Comparison of ENCODE assay signal across 15 cellular contexts in genomic region chr3:178392553-178392952, GRCh38.
DNase-seq lines count a peak whose midpoint lies in the region; ATAC-seq and TF ChIP-seq lines count a peak whose summit lies in the region.
"Had no signal": no experiment of that assay in that cellular context is flagged by ENCODE, and none has a peak within 500 bp of the region (broad histone marks: within the 10 kb centered on the region; RNA-seq: fewer than 3 reads in every experiment).

No MANE protein-coding gene starts in this region.

- WGBS in esophagus muscularis mucosa: 18% methylated on average over 2 of the region's 2 CpGs

- no peak for TF ChIP-seq CTCF in AG04449 (IDR thresholded peaks at IDR 0.05; ENCODE audit: insufficient read depth, low read length, missing control alignments)
- TF ChIP-seq CTCF in foreskin fibroblast (IDR thresholded peaks at IDR 0.05; ENCODE audit: low read depth, low read length): no peak
- TF ChIP-seq CTCF in esophagus muscularis mucosa (IDR thresholded peaks at IDR 0.05): no peak

- TF ChIP-seq POLR2A in esophagus muscularis mucosa (IDR thresholded peaks at IDR 0.05; ENCODE audit: low read depth): no peak

- H3K27ac ChIP-seq in esophagus muscularis mucosa (replicated peaks in 1 of 4): peak overlapping the region in 1 of 4 donors; percentile 56

- H3K27me3 ChIP-seq in esophagus muscularis mucosa: no peaks in the 10 kb centered on the region

- no peak for TF ChIP-seq EP300 in esophagus muscularis mucosa (IDR thresholded peaks at IDR 0.05)

- DNase-seq in AG04449 (ENCODE audit: low read depth, low spot score) (peak; percentile 73), GM04504 (ENCODE audit: low read depth) (peak; percentile 51), amniotic stem cell (lab: John Stamatoyannopoulos, UW) (peak; percentile 17), foreskin fibroblast (peak; percentile 69 to 77), esophagus muscularis mucosa (ENCODE audit: extremely low spot score) (no peak)
- DNase-seq: aorta; C1 segment of cervical spinal cord; foreskin melanocyte; NCI-H2171; stimulated activated CD4-positive, alpha-beta T cell treated with anti-CD3 and anti-CD28 coated beads, Interleukin-15, amount 100 ng/mL, for 24 hours; stimulated activated CD8-positive, alpha-beta memory T cell treated with anti-CD3 and anti-CD28 coated beads, Interleukin-4, amount 100 ng/mL, for 48 hours had no signal

- H3K36me3 ChIP-seq in esophagus muscularis mucosa: no peaks in the 10 kb centered on the region

- no peak for ATAC-seq in GM19328 (IDR thresholded peaks at IDR 0.05; ENCODE audit: unreplicated experiment)
- ATAC-seq in GM18873 (IDR thresholded peaks at IDR 0.05; ENCODE audit: low FRiP score, unreplicated experiment): no peak
- ATAC-seq in HG03520 (IDR thresholded peaks at IDR 0.05; ENCODE audit: unreplicated experiment): no peak
- ATAC-seq: HCT116 had no signal

- CTCF ChIA-PET in AG04449 (lab: Yijun Ruan, JAX): interaction anchor here (2.8 kb wide), 1 partner anchor 8 kb away, joined by 18 read pairs; no protein-coding TSS in a partner anchor

- H3K9me3 ChIP-seq in esophagus muscularis mucosa: no peaks in the 10 kb centered on the region

- H3K4me1 ChIP-seq in esophagus muscularis mucosa: peaks cover 0 to 23% (median 9%) of the 10 kb centered on the region in 4 donors

- POLR2A ChIA-PET in AG04449 (lab: Yijun Ruan, JAX): no interaction called here

- H3K4me3 ChIP-seq in AG04449 (ENCODE audit: low read depth, low read length) (no peak overlapping the region), foreskin fibroblast (ENCODE audit: low read depth in 1 of 2, low read length in 2 of 2) (no peak overlapping the region), esophagus muscularis mucosa (no peak overlapping the region)

- intact Hi-C loops in esophagus muscularis mucosa (cut with DNase I): no loop called here
